1 cellular context compared by ENCODE assay signal in genomic region chr9:37840560-37841194, GRCh38.
TF ChIP-seq lines count a peak whose summit lies in the region.

No MANE protein-coding gene starts in this region.

TF ChIP-seq in IMR-90, 13 proteins besides CTCF, POLR2A, EP300 and RAD21:
- TF ChIP-seq RFX5 (IDR thresholded peaks at IDR 0.05; ENCODE audit: low read depth, low read length): no peak
- no peak for TF ChIP-seq CHD1 (IDR thresholded peaks at IDR 0.05; ENCODE audit: low read depth, low read length)
- TF ChIP-seq CEBPB (IDR thresholded peaks at IDR 0.05; ENCODE audit: low read depth, low read length): peak; percentile 17; the same call in 1 of the 2 replicates
- peak; percentile 94 for TF ChIP-seq FOS (IDR thresholded peaks at IDR 0.05; ENCODE audit: low read depth, low read length)
TF ChIP-seq in IMR-90: peak in this region for 2.
